In the genomic region with DNA sequence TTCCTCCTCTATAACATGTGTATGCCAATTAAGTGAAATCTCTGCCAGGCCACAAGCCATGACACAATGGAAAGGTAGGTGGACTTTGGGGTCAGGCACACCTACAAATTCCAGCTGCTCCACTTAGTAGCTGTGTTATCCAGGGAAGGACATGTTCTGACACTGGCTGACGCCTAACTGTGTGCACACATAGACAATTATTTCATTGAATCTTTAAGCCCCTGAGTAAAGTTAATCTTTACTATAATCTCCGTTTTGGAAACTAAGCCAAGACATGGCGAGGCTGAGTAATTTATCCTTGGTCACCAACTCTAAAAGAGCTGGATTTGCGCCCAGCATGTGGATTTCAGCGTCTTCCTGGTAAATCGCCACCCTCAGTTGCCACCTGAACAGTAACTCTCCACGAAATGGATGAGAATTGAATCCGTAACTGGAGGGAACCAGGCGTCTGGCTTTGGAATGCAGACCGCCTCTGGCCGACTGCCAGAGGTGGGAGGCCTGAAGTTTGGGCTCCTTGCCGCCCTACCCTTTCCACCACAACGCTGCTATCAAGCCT, we compare ENCODE assay signal across 8 cellular contexts. TPM values are rescaled to one million over a fixed set of nuclear protein-coding genes. Genes with fewer than 3 reads are reported as not detected.
DNase-seq lines count a peak whose midpoint lies in the region; ATAC-seq and TF ChIP-seq lines count a peak whose summit lies in the region.

No MANE protein-coding gene starts in this region.

- no peaks in the 10 kb centered on the region for H3K27me3 ChIP-seq in gastrocnemius medialis

- no peaks in the 10 kb centered on the region for H3K27me3 Mint-ChIP-seq in activated naive CD4-positive, alpha-beta T cell treated with anti-CD3 and anti-CD28 coated beads for 36 hours (ENCODE audit: low read depth)

- no peaks in the 10 kb centered on the region for H3K9me3 Mint-ChIP-seq in activated naive CD4-positive, alpha-beta T cell treated with anti-CD3 and anti-CD28 coated beads for 36 hours

- in situ Hi-C loops in gastrocnemius medialis (cut with MboI; ENCODE audit: low sequenced_read_pairs in 4 of 4): loop anchor here (5.0 to 25.0 kb wide), 4 partner anchors 267 to 652 kb away; a partner anchor contains a TSS

- no peaks in the 10 kb centered on the region for H3K9me3 ChIP-seq in gastrocnemius medialis

- CTCF ChIA-PET in activated naive CD4-positive, alpha-beta T cell treated with anti-CD3 and anti-CD28 coated beads for 36 hours (lab: Charles Lee): interaction anchor here (0.5 to 4.0 kb wide), 15 partner anchors 12 to 978 kb away, joined by 3 to 41 read pairs (median 3); a partner anchor contains a TSS

- no peak for TF ChIP-seq CTCF in fibroblast of mammary gland (conservative IDR thresholded peaks at IDR 0.05; ENCODE audit: control insufficient read depth, insufficient read depth, low read depth, low read length)
- TF ChIP-seq CTCF in gastrocnemius medialis (IDR thresholded peaks at IDR 0.05 in 4 of 5, conservative IDR thresholded peaks at IDR 0.05 in 1 of 5): no peak

- peak overlapping the region; percentile 16 for H3K27ac Mint-ChIP-seq in activated naive CD4-positive, alpha-beta T cell treated with anti-CD3 and anti-CD28 coated beads for 36 hours

- DNase-seq in activated naive CD4-positive, alpha-beta T cell treated with anti-CD3 and anti-CD28 coated beads for 36 hours: no peak
- no peak for DNase-seq in activated naive CD4-positive, alpha-beta T cell (lab: John Stamatoyannopoulos, UW)
- DNase-seq in SW480 (ENCODE audit: low spot score): peak; percentile 62
- DNase-seq in fibroblast of mammary gland (ENCODE audit: low read depth): peak; percentile 54
- no peak for DNase-seq in gastrocnemius medialis
- no peak for DNase-seq in effector CD4-positive, alpha-beta T cell

- ATAC-seq in gastrocnemius medialis: no peak
- no peak for ATAC-seq in GM19023 (IDR thresholded peaks at IDR 0.05; ENCODE audit: unreplicated experiment)
- ATAC-seq in GM18868 (IDR thresholded peaks at IDR 0.05; ENCODE audit: unreplicated experiment): no peak

- H3K4me3 ChIP-seq in fibroblast of mammary gland (ENCODE audit: control insufficient read depth, low read depth, low read length) (peak overlapping the region; percentile 88), gastrocnemius medialis (peak overlapping the region; percentile 56 to 96 (median 86))

- intact Hi-C loops in activated naive CD4-positive, alpha-beta T cell treated with anti-CD3 and anti-CD28 coated beads for 36 hours (cut with micrococcal nuclease): loop anchor here (2.0 to 10.0 kb wide), 3 partner anchors 356 to 644 kb away; no protein-coding TSS in a partner anchor
- intact Hi-C loops in gastrocnemius medialis (cut with DNase I; ENCODE audit: low total_unique reads): loop anchor here (5.0 to 10.0 kb wide), 3 partner anchors 222 to 504 kb away; no protein-coding TSS in a partner anchor

- peaks cover 0 to 25% of the 10 kb centered on the region in 2 donors for H3K36me3 ChIP-seq in gastrocnemius medialis

- peaks cover 12 to 14% of the 10 kb centered on the region in 2 donors for H3K4me1 ChIP-seq in gastrocnemius medialis

- peak overlapping the region; percentile 100 for H3K4me3 Mint-ChIP-seq in activated naive CD4-positive, alpha-beta T cell treated with anti-CD3 and anti-CD28 coated beads for 36 hours

- H3K27ac ChIP-seq in gastrocnemius medialis: peak overlapping the region in 2 of 4 donors; percentile 61 to 78

- no peak for TF ChIP-seq POLR2A in gastrocnemius medialis (IDR thresholded peaks at IDR 0.05)

- peaks cover 25% of the 10 kb centered on the region for H3K4me1 Mint-ChIP-seq in activated naive CD4-positive, alpha-beta T cell treated with anti-CD3 and anti-CD28 coated beads for 36 hours (ENCODE audit: low read depth)

- H3K36me3 Mint-ChIP-seq in activated naive CD4-positive, alpha-beta T cell treated with anti-CD3 and anti-CD28 coated beads for 36 hours (ENCODE audit: low read depth): peaks cover 23% of the 10 kb centered on the region

RNA-seq across cellular contexts. Expression of a gene that starts 0.9 kb away (rescaled TPM):
- total RNA-seq in activated naive CD4-positive, alpha-beta T cell treated with anti-CD3 and anti-CD28 coated beads for 36 hours: 100 to 1,000 TPM; 366 to 370 TPM
- 10 to 100 TPM; 23.7 to 39.1 (median 30.5) TPM for total RNA-seq in gastrocnemius medialis

Comparison
In these comparisons a context has a peak if more than half of its experiments do, and no peak if none do; other contexts are left out.
1. DNase-seq: peak in SW480 (single experiment) and fibroblast of mammary gland (single experiment); none in activated naive CD4-positive, alpha-beta T cell treated with anti-CD3 and anti-CD28 coated beads for 36 hours (single experiment), activated naive CD4-positive, alpha-beta T cell (0 of 4), gastrocnemius medialis (0 of 2) and effector CD4-positive, alpha-beta T cell (single experiment).
2. RNA of a gene that starts 0.9 kb away (total RNA-seq): 366 to 370 TPM in activated naive CD4-positive, alpha-beta T cell treated with anti-CD3 and anti-CD28 coated beads for 36 hours; 23.7 to 39.1 TPM in gastrocnemius medialis; every median in the first group is over 4 times any median in the second.